ENCODE assay signal across 11 cellular contexts in the genomic region with DNA sequence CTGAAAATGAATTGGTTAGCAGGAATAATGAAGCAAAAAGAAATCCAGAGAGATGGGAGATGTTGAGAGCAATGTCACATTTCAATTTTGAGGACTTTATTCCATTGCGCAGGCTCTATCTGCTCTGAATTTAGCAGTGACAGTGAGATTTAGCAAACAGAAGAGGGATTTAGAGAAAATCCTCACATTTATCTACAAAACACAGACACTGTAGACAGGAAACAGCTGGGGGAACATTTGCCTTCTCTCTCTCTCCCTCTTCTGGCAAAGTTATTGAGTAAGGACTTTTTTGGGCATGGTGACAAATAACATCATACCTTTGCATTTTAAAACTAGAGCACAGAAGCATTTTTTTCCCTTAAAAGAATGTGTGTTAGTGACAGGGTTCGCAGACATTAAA. TPM values are rescaled to one million over a fixed set of nuclear protein-coding genes. Genes with fewer than 3 reads are reported as not detected.
A peak's percentile ranks its signal among the peaks of the same experiment; 100 is the strongest.
DNase-seq lines count a peak whose midpoint lies in the region; ATAC-seq and TF ChIP-seq lines count a peak whose summit lies in the region.
"Had no signal": no experiment of that assay in that cellular context is flagged by ENCODE, and none has a peak within 500 bp of the region (broad histone marks: within the 10 kb centered on the region; RNA-seq: fewer than 3 reads in every experiment).

IGF1 (minus strand) TSS at position 163 of the 400 bp plus-strand sequence. CDS start 182 bp downstream, outside the sequence.

- intact Hi-C loops in Right ventricle myocardium inferior (cut with DNase I) (loop anchor here (5.0 kb wide), 1 partner anchor 543 kb away; no protein-coding TSS in a partner anchor), sigmoid colon (cut with DNase I) (loop anchor here (10.0 kb wide), 1 partner anchor 416 kb away; the partner anchor contains the start of gene WASHC3)

- no peaks in the 10 kb centered on the region for H3K27me3 Mint-ChIP-seq in WTC11 (ENCODE audit: low read depth)

- no peaks in the 10 kb centered on the region for H3F3A ChIP-seq in SK-N-SH (replicated peaks; ENCODE audit: insufficient read depth)

- H3K27me3 ChIP-seq in SK-N-SH (ENCODE audit: insufficient read depth) = no peaks in the 10 kb centered on the region
- H3K27me3 ChIP-seq in sigmoid colon = no peaks in the 10 kb centered on the region

- no peaks in the 10 kb centered on the region for H3K9me3 Mint-ChIP-seq in WTC11

- H3K9me3 ChIP-seq in SK-N-SH (no peaks in the 10 kb centered on the region), sigmoid colon (no peaks in the 10 kb centered on the region)

- peak; percentile 30 for TF ChIP-seq RAD21 in SK-N-SH (IDR thresholded peaks at IDR 0.05; ENCODE audit: low read length)

- H3K4me3 ChIP-seq in GM08714 (ENCODE audit: low read length) (peak within 1 kb of the TSS; percentile 79), SK-N-SH (ENCODE audit: low read depth in 2 of 2, low read length in 1 of 2) (no peak within 1 kb of the TSS), sigmoid colon (peak within 1 kb of the TSS; percentile 1 to 38 (median 24))

- no peak for TF ChIP-seq EP300 in SK-N-SH (IDR thresholded peaks at IDR 0.05; ENCODE audit: borderline replicate concordance in 1 of 2, low read depth in 1 of 2, low read length in 1 of 2)
- no peak for TF ChIP-seq EP300 in sigmoid colon (IDR thresholded peaks at IDR 0.05)

- no peak within 1 kb of the TSS for H3K9ac ChIP-seq in SK-N-SH
- H3K9ac ChIP-seq: parathyroid adenoma had no signal

- POLR2A ChIA-PET in SK-N-SH (lab: Yijun Ruan, JAX) (no interaction called here), WTC11 (lab: Charles Lee) (no interaction called here)

- TF ChIP-seq CTCF in SK-N-SH (IDR thresholded peaks at IDR 0.05) (peak; percentile 31; the same call in 1 of the 2 replicates), sigmoid colon (IDR thresholded peaks at IDR 0.05) (no peak), WTC11 (IDR thresholded peaks at IDR 0.05) (no peak)

- ATAC-seq in Right ventricle myocardium inferior (peak; percentile 78), WTC11 (no peak), HG02970 (IDR thresholded peaks at IDR 0.05; ENCODE audit: low FRiP score, unreplicated experiment) (no peak)

- peak within 1 kb of the TSS; percentile 48; the same call in 1 of the 2 replicates for H2AFZ ChIP-seq in SK-N-SH (ENCODE audit: low read depth)
- H2AFZ ChIP-seq: parathyroid adenoma had no signal

- no peak within 1 kb of the TSS for H3K4me3 Mint-ChIP-seq in WTC11

- CTCF ChIA-PET in SK-N-SH (lab: Yijun Ruan, JAX) (interaction anchor here (0.7 to 1.0 kb wide), 2 partner anchors 130 to 311 kb away, joined by 3 read pairs; no protein-coding TSS in a partner anchor), WTC11 (lab: Charles Lee) (no interaction called here)

- no peaks in the 10 kb centered on the region for H3K36me3 Mint-ChIP-seq in WTC11

- H4K20me1 ChIP-seq in SK-N-SH (ENCODE audit: insufficient read depth) = no peaks in the 10 kb centered on the region

- peak within 1 kb of the TSS; percentile 49 for H3K4me2 ChIP-seq in SK-N-SH

- peaks cover 5% of the 10 kb centered on the region in 2 experiments; a peak in 2 of 4 replicates for H3K4me1 ChIP-seq in SK-N-SH (ENCODE audit: control insufficient read depth in 1 of 2, insufficient read depth in 2 of 2, low read depth in 1 of 2, low read length in 1 of 2)
- peaks cover 0 to 42% (median 22%) of the 10 kb centered on the region in 4 donors for H3K4me1 ChIP-seq in sigmoid colon

- no peak within 1 kb of the TSS for H3K27ac Mint-ChIP-seq in WTC11

- no peaks in the 10 kb centered on the region for H3K79me2 ChIP-seq in SK-N-SH (ENCODE audit: insufficient read depth)
- H3K79me2 ChIP-seq: parathyroid adenoma had no signal

- no peak within 1 kb of the TSS for H3K27ac ChIP-seq in SK-N-SH (ENCODE audit: low read depth in 2 of 2, low read length in 1 of 2)
- peak within 1 kb of the TSS in 3 of 4 donors; percentile 42 to 58 (median 43) for H3K27ac ChIP-seq in sigmoid colon
- H3K27ac ChIP-seq: parathyroid adenoma had no signal

- DNase-seq in SK-N-SH (no peak), Right ventricle myocardium inferior (ENCODE audit: missing footprints) (no peak), sigmoid colon (no peak), NCI-H774 (lab: John Stamatoyannopoulos, UW) (no peak), WTC11 (ENCODE audit: low spot score) (no peak), cerebellar cortex (ENCODE audit: low spot score) (no peak)
- DNase-seq: activated naive CD4-positive, alpha-beta T cell treated with Interleukin-2 at 50 U/mL for 16 hours; NCI-H1417 had no signal

- H3K9me2 ChIP-seq in SK-N-SH = no peaks in the 10 kb centered on the region

- peaks cover 7% of the 10 kb centered on the region for H3K4me1 Mint-ChIP-seq in WTC11

- TF ChIP-seq POLR2A in sigmoid colon (IDR thresholded peaks at IDR 0.05) = no peak

- H3K36me3 ChIP-seq in SK-N-SH (replicated peaks in 1 of 2; ENCODE audit: control insufficient read depth in 1 of 2, insufficient read depth in 2 of 2, low read length in 1 of 2) (no peaks in the 10 kb centered on the region), sigmoid colon (no peaks in the 10 kb centered on the region)

- WGBS in SK-N-SH (ENCODE audit: low lambda C conversion rate) = 45% methylated on average over 2 of the region's 2 CpGs
- WGBS in sigmoid colon, 2 donors = 28 to 69% methylated on average over 2 of the region's 2 CpGs

TF ChIP-seq in SK-N-SH, 30 proteins besides CTCF, POLR2A, EP300 and RAD21 (continues in another document):
- TF ChIP-seq RCOR1 (IDR thresholded peaks at IDR 0.05; ENCODE audit: low read length) = no peak
- TF ChIP-seq YY1 (IDR thresholded peaks at IDR 0.05; ENCODE audit: low read depth) = no peak
- TF ChIP-seq MXI1 (IDR thresholded peaks at IDR 0.05; ENCODE audit: low read depth, low read length) = no peak
- no peak for TF ChIP-seq PBX3 (IDR thresholded peaks at IDR 0.05)
- TF ChIP-seq FOSL2 (IDR thresholded peaks at IDR 0.05; ENCODE audit: borderline replicate concordance, low read depth) = no peak
- TF ChIP-seq RXRA (IDR thresholded peaks at IDR 0.05; ENCODE audit: borderline replicate concordance, low read depth) = no peak
- TF ChIP-seq ELF1 (IDR thresholded peaks at IDR 0.05) = no peak
- TF ChIP-seq, protein P1, sequence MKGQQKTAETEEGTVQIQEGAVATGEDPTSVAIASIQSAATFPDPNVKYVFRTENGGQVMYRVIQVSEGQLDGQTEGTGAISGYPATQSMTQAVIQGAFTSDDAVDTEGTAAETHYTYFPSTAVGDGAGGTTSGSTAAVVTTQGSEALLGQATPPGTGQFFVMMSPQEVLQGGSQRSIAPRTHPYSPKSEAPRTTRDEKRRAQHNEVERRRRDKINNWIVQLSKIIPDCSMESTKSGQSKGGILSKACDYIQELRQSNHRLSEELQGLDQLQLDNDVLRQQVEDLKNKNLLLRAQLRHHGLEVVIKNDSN (IDR thresholded peaks at IDR 0.05; ENCODE audit: borderline replicate concordance, low read depth) = no peak
- TF ChIP-seq GATA2 (CRISPR knock-in tag; IDR thresholded peaks at IDR 0.05) = no peak
- TF ChIP-seq TEAD4 (IDR thresholded peaks at IDR 0.05; ENCODE audit: borderline replicate concordance, insufficient read depth) = no peak
- no peak for TF ChIP-seq RFX5 (IDR thresholded peaks at IDR 0.05; ENCODE audit: low read length)

TF ChIP-seq in WTC11, 78 proteins besides CTCF, POLR2A, EP300 and RAD21:
- no peak for TF ChIP-seq ELF4 (CRISPR knock-in tag; IDR thresholded peaks at IDR 0.05; ENCODE audit: low read depth)

RNA-seq across cellular contexts. Expression of gene IGF1, which starts in this region (rescaled TPM):
- polyA plus RNA-seq in SK-N-SH (2012; rRNA removed) = 0.07 and 0.29 TPM in 2 replicates
- polyA plus RNA-seq in SK-N-SH (2012; cell fraction: cytosol; rRNA removed) = under 0.01 and 0.01 TPM in 2 replicates
- 0.05 TPM in 1 of 2 replicates, not detected in the other for polyA plus RNA-seq in SK-N-SH (2012; cell fraction: nucleus; rRNA removed)
- total RNA-seq in Right ventricle myocardium inferior = 10.9 TPM
- total RNA-seq in sigmoid colon = 10 to 100 TPM; 15.6 to 27.1 (median 19.2) TPM
- polyA plus RNA-seq in sigmoid colon = 10 to 100 TPM in 1 of 3 donors, 1 to 10 TPM in 2; 7.4 to 12.0 (median 7.7) TPM
- 0.05 TPM in 1 of 3 replicates, not detected in the others for total RNA-seq in WTC11 (2021)

Comparison
In these comparisons a context has a peak if more than half of its experiments do, and no peak if none do; other contexts are left out.
1. RNA of gene IGF1 (total RNA-seq): 15.6 to 27.1 TPM in sigmoid colon and 10.9 TPM in Right ventricle myocardium inferior (single experiment); 0.05 TPM in WTC11; every median in the first group is over 10 times any median in the second.
2. H3K4me3 ChIP-seq: peak in GM08714 (single experiment) and sigmoid colon (4 of 4); none in SK-N-SH (0 of 2).
3. H3K27ac ChIP-seq: peak in sigmoid colon (3 of 4); none in SK-N-SH (0 of 2).